Comparison of ENCODE assay signal across 1 cellular context in the genomic region with DNA sequence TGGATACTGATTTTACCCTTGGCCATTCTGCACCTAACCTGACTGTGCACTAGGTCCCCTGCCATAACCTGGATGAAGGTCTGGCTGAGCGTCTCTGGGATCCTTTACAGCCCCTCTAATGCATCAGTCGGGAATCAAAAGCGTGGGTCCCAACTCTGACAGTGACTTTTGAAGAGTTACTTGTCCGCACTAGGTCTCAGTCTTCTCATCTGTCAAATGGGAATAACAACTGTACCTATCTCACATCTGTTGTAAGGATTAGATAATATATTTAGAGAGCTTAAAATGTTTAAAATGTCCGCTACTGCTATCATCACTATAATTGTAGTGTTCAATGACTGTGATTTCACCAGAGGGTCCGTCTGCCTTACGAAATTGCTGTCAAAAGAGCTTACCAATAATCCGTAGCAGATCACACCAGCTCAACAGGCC.
TF ChIP-seq lines count a peak whose summit lies in the region.

No MANE protein-coding gene starts in this region.

TF ChIP-seq in K562, 482 proteins besides CTCF, POLR2A, EP300 and RAD21 (continues in another document):
- no peak for TF ChIP-seq CEBPG (CRISPR knock-in tag; IDR thresholded peaks at IDR 0.05)
- 0 out of 4 replicates have a peak, but pooled peaks of 1 of the 2 experiments have one; percentile 22 for TF ChIP-seq CEBPG (tag; conservative IDR thresholded peaks at IDR 0.05 in 1 of 2, IDR thresholded peaks at IDR 0.05 in 1 of 2)
- TF ChIP-seq BRD4 (IDR thresholded peaks at IDR 0.05): no peak; the same call in 1 of the 2 replicates
- no peak for TF ChIP-seq EP400 (IDR thresholded peaks at IDR 0.05)
- TF ChIP-seq, protein P1, sequence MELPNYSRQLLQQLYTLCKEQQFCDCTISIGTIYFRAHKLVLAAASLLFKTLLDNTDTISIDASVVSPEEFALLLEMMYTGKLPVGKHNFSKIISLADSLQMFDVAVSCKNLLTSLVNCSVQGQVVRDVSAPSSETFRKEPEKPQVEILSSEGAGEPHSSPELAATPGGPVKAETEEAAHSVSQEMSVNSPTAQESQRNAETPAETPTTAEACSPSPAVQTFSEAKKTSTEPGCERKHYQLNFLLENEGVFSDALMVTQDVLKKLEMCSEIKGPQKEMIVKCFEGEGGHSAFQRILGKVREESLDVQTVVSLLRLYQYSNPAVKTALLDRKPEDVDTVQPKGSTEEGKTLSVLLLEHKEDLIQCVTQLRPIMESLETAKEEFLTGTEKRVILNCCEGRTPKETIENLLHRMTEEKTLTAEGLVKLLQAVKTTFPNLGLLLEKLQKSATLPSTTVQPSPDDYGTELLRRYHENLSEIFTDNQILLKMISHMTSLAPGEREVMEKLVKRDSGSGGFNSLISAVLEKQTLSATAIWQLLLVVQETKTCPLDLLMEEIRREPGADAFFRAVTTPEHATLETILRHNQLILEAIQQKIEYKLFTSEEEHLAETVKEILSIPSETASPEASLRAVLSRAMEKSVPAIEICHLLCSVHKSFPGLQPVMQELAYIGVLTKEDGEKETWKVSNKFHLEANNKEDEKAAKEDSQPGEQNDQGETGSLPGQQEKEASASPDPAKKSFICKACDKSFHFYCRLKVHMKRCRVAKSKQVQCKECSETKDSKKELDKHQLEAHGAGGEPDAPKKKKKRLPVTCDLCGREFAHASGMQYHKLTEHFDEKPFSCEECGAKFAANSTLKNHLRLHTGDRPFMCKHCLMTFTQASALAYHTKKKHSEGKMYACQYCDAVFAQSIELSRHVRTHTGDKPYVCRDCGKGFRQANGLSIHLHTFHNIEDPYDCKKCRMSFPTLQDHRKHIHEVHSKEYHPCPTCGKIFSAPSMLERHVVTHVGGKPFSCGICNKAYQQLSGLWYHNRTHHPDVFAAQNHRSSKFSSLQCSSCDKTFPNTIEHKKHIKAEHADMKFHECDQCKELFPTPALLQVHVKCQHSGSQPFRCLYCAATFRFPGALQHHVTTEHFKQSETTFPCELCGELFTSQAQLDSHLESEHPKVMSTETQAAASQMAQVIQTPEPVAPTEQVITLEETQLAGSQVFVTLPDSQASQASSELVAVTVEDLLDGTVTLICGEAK (IDR thresholded peaks at IDR 0.05): no peak
- TF ChIP-seq, protein P1 (CRISPR knock-in tag; IDR thresholded peaks at IDR 0.05): no peak
- TF ChIP-seq, protein P2, sequence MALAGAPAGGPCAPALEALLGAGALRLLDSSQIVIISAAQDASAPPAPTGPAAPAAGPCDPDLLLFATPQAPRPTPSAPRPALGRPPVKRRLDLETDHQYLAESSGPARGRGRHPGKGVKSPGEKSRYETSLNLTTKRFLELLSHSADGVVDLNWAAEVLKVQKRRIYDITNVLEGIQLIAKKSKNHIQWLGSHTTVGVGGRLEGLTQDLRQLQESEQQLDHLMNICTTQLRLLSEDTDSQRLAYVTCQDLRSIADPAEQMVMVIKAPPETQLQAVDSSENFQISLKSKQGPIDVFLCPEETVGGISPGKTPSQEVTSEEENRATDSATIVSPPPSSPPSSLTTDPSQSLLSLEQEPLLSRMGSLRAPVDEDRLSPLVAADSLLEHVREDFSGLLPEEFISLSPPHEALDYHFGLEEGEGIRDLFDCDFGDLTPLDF (CRISPR knock-in tag; IDR thresholded peaks at IDR 0.05): no peak
- TF ChIP-seq PTBP1 (IDR thresholded peaks at IDR 0.05; ENCODE audit: low read depth, low read length): peak; percentile 54; the same call in 1 of the 2 replicates
- no peak for TF ChIP-seq RBM25 (IDR thresholded peaks at IDR 0.05; ENCODE audit: low read depth, low read length, severe bottlenecking)
- TF ChIP-seq SMARCA5 (IDR thresholded peaks at IDR 0.05): peak; percentile 90
- no peak for TF ChIP-seq RBFOX2 (IDR thresholded peaks at IDR 0.05; ENCODE audit: low read depth, low read length)
- peak; percentile 13; the same call in 1 of the 2 replicates for TF ChIP-seq TEAD4 (IDR thresholded peaks at IDR 0.05; ENCODE audit: low read length)
- no peak for TF ChIP-seq TEAD4 (CRISPR knock-in tag; IDR thresholded peaks at IDR 0.05; ENCODE audit: borderline replicate concordance)
- no peak for TF ChIP-seq E2F3 (CRISPR knock-in tag; IDR thresholded peaks at IDR 0.05)
- 0 out of 2 replicates have a peak, but pooled peaks have one; percentile 9 for TF ChIP-seq ZNF512 (tag; IDR thresholded peaks at IDR 0.05)
- TF ChIP-seq, protein P3, sequence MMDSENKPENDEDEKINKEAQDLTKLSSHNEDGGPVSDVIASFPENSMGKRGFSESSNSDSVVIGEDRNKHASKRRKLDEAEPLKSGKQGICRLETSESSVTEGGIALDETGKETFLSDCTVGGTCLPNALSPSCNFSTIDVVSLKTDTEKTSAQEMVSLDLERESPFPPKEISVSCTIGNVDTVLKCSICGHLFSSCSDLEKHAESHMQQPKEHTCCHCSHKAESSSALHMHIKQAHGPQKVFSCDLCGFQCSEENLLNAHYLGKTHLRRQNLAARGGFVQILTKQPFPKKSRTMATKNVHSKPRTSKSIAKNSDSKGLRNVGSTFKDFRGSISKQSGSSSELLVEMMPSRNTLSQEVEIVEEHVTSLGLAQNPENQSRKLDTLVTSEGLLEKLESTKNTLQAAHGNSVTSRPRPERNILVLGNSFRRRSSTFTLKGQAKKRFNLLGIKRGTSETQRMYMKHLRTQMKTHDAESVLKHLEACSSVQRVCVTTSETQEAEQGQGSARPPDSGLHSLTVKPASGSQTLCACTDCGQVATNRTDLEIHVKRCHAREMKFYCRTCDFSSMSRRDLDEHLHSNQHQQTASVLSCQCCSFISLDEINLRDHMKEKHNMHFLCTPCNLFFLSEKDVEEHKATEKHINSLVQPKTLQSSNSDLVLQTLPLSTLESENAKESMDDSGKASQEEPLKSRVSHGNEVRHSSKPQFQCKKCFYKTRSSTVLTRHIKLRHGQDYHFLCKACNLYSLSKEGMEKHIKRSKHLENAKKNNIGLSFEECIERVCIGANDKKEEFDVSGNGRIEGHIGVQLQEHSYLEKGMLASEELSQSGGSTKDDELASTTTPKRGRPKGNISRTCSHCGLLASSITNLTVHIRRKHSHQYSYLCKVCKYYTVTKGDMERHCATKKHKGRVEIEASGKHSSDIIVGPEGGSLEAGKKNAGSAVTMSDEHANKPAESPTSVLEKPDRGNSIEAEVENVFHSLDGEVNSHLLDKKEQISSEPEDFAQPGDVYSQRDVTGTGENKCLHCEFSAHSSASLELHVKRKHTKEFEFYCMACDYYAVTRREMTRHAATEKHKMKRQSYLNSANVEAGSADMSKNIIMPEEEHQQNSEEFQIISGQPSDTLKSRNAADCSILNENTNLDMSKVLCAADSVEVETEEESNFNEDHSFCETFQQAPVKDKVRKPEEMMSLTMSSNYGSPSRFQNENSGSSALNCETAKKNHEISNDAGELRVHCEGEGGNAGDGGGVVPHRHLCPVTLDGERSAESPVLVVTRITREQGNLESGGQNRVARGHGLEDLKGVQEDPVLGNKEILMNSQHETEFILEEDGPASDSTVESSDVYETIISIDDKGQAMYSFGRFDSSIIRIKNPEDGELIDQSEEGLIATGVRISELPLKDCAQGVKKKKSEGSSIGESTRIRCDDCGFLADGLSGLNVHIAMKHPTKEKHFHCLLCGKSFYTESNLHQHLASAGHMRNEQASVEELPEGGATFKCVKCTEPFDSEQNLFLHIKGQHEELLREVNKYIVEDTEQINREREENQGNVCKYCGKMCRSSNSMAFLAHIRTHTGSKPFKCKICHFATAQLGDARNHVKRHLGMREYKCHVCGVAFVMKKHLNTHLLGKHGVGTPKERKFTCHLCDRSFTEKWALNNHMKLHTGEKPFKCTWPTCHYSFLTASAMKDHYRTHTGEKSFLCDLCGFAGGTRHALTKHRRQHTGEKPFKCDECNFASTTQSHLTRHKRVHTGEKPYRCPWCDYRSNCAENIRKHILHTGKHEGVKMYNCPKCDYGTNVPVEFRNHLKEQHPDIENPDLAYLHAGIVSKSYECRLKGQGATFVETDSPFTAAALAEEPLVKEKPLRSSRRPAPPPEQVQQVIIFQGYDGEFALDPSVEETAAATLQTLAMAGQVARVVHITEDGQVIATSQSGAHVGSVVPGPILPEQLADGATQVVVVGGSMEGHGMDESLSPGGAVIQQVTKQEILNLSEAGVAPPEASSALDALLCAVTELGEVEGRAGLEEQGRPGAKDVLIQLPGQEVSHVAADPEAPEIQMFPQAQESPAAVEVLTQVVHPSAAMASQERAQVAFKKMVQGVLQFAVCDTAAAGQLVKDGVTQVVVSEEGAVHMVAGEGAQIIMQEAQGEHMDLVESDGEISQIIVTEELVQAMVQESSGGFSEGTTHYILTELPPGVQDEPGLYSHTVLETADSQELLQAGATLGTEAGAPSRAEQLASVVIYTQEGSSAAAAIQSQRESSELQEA (IDR thresholded peaks at IDR 0.05; ENCODE audit: low read depth): no peak
- TF ChIP-seq ETS2 (tag; IDR thresholded peaks at IDR 0.05; ENCODE audit: borderline replicate concordance, poor library complexity, severe bottlenecking): no peak
- TF ChIP-seq, protein P4, sequence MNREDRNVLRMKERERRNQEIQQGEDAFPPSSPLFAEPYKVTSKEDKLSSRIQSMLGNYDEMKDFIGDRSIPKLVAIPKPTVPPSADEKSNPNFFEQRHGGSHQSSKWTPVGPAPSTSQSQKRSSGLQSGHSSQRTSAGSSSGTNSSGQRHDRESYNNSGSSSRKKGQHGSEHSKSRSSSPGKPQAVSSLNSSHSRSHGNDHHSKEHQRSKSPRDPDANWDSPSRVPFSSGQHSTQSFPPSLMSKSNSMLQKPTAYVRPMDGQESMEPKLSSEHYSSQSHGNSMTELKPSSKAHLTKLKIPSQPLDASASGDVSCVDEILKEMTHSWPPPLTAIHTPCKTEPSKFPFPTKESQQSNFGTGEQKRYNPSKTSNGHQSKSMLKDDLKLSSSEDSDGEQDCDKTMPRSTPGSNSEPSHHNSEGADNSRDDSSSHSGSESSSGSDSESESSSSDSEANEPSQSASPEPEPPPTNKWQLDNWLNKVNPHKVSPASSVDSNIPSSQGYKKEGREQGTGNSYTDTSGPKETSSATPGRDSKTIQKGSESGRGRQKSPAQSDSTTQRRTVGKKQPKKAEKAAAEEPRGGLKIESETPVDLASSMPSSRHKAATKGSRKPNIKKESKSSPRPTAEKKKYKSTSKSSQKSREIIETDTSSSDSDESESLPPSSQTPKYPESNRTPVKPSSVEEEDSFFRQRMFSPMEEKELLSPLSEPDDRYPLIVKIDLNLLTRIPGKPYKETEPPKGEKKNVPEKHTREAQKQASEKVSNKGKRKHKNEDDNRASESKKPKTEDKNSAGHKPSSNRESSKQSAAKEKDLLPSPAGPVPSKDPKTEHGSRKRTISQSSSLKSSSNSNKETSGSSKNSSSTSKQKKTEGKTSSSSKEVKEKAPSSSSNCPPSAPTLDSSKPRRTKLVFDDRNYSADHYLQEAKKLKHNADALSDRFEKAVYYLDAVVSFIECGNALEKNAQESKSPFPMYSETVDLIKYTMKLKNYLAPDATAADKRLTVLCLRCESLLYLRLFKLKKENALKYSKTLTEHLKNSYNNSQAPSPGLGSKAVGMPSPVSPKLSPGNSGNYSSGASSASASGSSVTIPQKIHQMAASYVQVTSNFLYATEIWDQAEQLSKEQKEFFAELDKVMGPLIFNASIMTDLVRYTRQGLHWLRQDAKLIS (CRISPR knock-in tag; IDR thresholded peaks at IDR 0.05): peak; percentile 52; the same call in 1 of the 2 replicates
- peak; percentile 90 to 97 for TF ChIP-seq KDM1A (IDR thresholded peaks at IDR 0.05)
- peak; percentile 34; the same call in 1 of the 2 replicates for TF ChIP-seq CEBPB (tag; IDR thresholded peaks at IDR 0.05)
- TF ChIP-seq SFPQ (IDR thresholded peaks at IDR 0.05; ENCODE audit: low read depth, low read length): no peak
- no peak for TF ChIP-seq NCOA6 (IDR thresholded peaks at IDR 0.05)
- no peak for TF ChIP-seq SMARCE1 (IDR thresholded peaks at IDR 0.05)
- TF ChIP-seq HDAC1 (IDR thresholded peaks at IDR 0.05): peak; percentile 48 to 77; a peak in 3 of 4 replicates
